34 cellular contexts compared by ENCODE assay signal in the genomic region with DNA sequence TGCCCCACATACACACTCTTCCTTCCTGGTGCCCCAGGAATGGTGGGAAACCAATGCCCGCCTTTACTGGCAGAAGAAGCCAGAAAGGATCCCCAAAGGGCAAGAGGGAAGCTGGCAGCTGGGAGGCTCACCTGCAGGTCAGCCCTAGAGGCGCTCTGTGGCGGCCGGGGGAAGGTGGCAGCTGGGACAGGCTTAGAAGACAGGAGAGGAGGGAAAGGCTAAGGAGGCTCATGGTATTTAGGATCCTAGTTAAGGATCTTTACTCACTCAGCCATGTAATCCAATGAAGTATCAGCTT. TPM values are rescaled to one million over a fixed set of nuclear protein-coding genes. Genes with fewer than 3 reads are reported as not detected.
DNase-seq lines count a peak whose midpoint lies in the region; ATAC-seq, FAIRE-seq and TF ChIP-seq lines count a peak whose summit lies in the region.
"Had no signal": no experiment of that assay in that cellular context is flagged by ENCODE, and none has a peak within 500 bp of the region (broad histone marks: within the 10 kb centered on the region; RNA-seq: fewer than 3 reads in every experiment).

No MANE protein-coding gene starts in this region.

- peak overlapping the region; percentile 38 to 78 (median 67) for H3K4me2 ChIP-seq in BLaER1 treated with 17β-estradiol and CSF1 and Interleukin-3, amounts not matched to agents 10 nM and 100 nM
- H3K4me2 ChIP-seq in H1 (ENCODE audit: insufficient read depth in 1 of 2, low read depth in 2 of 2, low read length in 2 of 2): no peak overlapping the region
- H3K4me2 ChIP-seq: PC-9, SK-N-SH had no signal

- no peak overlapping the region for H3K9ac ChIP-seq in BLaER1 treated with 17β-estradiol and CSF1 and Interleukin-3, amounts not matched to agents 10 nM and 100 nM
- H3K9ac ChIP-seq in H1 (replicated peaks in 1 of 4; ENCODE audit: extremely low read depth in 1 of 4, low read depth in 3 of 4, low read length in 3 of 4): no peak overlapping the region
- H3K9ac ChIP-seq: SK-N-SH had no signal

- no peak for TF ChIP-seq EP300 in H1 (IDR thresholded peaks at IDR 0.05; ENCODE audit: borderline replicate concordance in 1 of 2, low read depth in 2 of 2, low read length in 2 of 2)

- H2BK5ac ChIP-seq in H1 (ENCODE audit: low read depth, low read length): 0 out of 2 replicates have a peak overlapping the region, but pooled peaks have one; percentile 20

- CTCF ChIA-PET in H1 (lab: Charles Lee; ENCODE audit: partially characterized antibody): interaction anchor here (0.6 to 2.5 kb wide), 12 partner anchors 10 to 83 kb away, joined by 3 to 12 read pairs (median 6); a partner anchor contains a TSS

- no peak for ATAC-seq in HG03520 (IDR thresholded peaks at IDR 0.05; ENCODE audit: unreplicated experiment)
- ATAC-seq: activated CD8-positive, alpha-beta T cell treated with anti-CD3 and anti-CD28 coated beads for 36 hours; effector memory CD8-positive, alpha-beta T cell; left lung had no signal

- H4K8ac ChIP-seq in H1 (ENCODE audit: extremely low read depth, insufficient read depth, low read length): no peak overlapping the region

- H3K4me1 Mint-ChIP-seq in progenitor cell of endocrine pancreas (ENCODE audit: low read depth): peaks cover 6% of the 10 kb centered on the region

- no peak overlapping the region for H3K23ac ChIP-seq in H1 (ENCODE audit: insufficient read length)

- no peak overlapping the region for H3K14ac ChIP-seq in H1 (ENCODE audit: insufficient read length)

- no peaks in the 10 kb centered on the region for H3K79me1 ChIP-seq in H1 (ENCODE audit: low read depth, low read length)

- H2BK20ac ChIP-seq in H1 (ENCODE audit: low read length): 0 out of 2 replicates have a peak overlapping the region, but pooled peaks have one; percentile 48

- H2BK120ac ChIP-seq in H1 (replicated peaks; ENCODE audit: low read depth, low read length): no peak overlapping the region

- no peaks in the 10 kb centered on the region for H3K79me2 ChIP-seq in H1 (ENCODE audit: control insufficient read depth in 1 of 2, insufficient read depth in 2 of 2, low read length in 2 of 2)

- no peaks in the 10 kb centered on the region for H3K36me3 ChIP-seq in BLaER1 treated with 17β-estradiol and CSF1 and Interleukin-3, amounts not matched to agents 10 nM and 100 nM
- no peaks in the 10 kb centered on the region for H3K36me3 ChIP-seq in H7 (replicated peaks; ENCODE audit: control insufficient read depth, insufficient read depth, low read length)
- no peaks in the 10 kb centered on the region for H3K36me3 ChIP-seq in H1 (ENCODE audit: control insufficient read depth in 2 of 4, insufficient read depth in 4 of 4, low read length in 3 of 4)
- H3K36me3 ChIP-seq: ascending aorta, cardiac muscle cell, left lung, prostate gland, right lobe of liver, stomach, thyroid gland had no signal

- POLR2A ChIA-PET in H1 (lab: Charles Lee; ENCODE audit: partially characterized antibody): interaction anchor here (1.3 to 1.7 kb wide), 2 partner anchors 9 to 16 kb away, joined by 3 to 11 read pairs; no protein-coding TSS in a partner anchor

- H3K9me3 Mint-ChIP-seq in progenitor cell of endocrine pancreas (ENCODE audit: low read depth): peaks cover 5% of the 10 kb centered on the region
- H3K9me3 Mint-ChIP-seq: activated CD8-positive, alpha-beta T cell treated with anti-CD3 and anti-CD28 coated beads for 36 hours; effector memory CD8-positive, alpha-beta T cell; T-helper 1 cell treated with Interleukin-12 subunit alpha and Interleukin-12 subunit beta and Interleukin-4 antibody, amounts not matched to agents 30 μg/mL and 1 μg/mL, for 36 hours had no signal

- no peak overlapping the region for H3K4me3 Mint-ChIP-seq in progenitor cell of endocrine pancreas (ENCODE audit: low read depth)
- H3K4me3 Mint-ChIP-seq: activated CD8-positive, alpha-beta T cell treated with anti-CD3 and anti-CD28 coated beads for 36 hours; activated naive CD8-positive, alpha-beta T cell; effector memory CD8-positive, alpha-beta T cell; T-helper 1 cell treated with Interleukin-12 subunit alpha and Interleukin-12 subunit beta and Interleukin-4 antibody, amounts not matched to agents 30 μg/mL and 1 μg/mL, for 36 hours had no signal

- DNase-seq in H7 (peak; percentile 30), H1 (ENCODE audit: low read depth in 1 of 2, low spot score in 2 of 2) (no peak), progenitor cell of endocrine pancreas (ENCODE audit: low spot score, unreplicated experiment) (peak; percentile 5), NCI-H2029 (lab: John Stamatoyannopoulos, UW) (no peak), H54 (ENCODE audit: insufficient read length, low spot score) (no peak)
- DNase-seq: activated CD8-positive, alpha-beta T cell treated with anti-CD3 and anti-CD28 coated beads for 36 hours; cortex of kidney; effector memory CD8-positive, alpha-beta T cell; NCI-H1092 treated with DMSO at 0.1 percent for 48 hours; NCI-H2227 treated with DMSO at 0.1 percent for 48 hours; right lobe of liver; SK-N-SH; stimulated activated CD4-positive, alpha-beta T cell treated with anti-CD3 and anti-CD28 coated beads, Interleukin-12 subunit alpha, Interleukin-12 subunit beta, amount 100 ng/mL, for 4 hours; stimulated activated CD4-positive, alpha-beta T cell treated with anti-CD3 and anti-CD28 coated beads, Interleukin-2, amount 100 ng/mL, for 48 hours; thyroid gland had no signal

- no peak overlapping the region for H2AFZ ChIP-seq in H1 (ENCODE audit: low read length)
- H2AFZ ChIP-seq: PC-9 had no signal

- H4K91ac ChIP-seq in H1 (replicated peaks; ENCODE audit: insufficient read length, low read length): no peak overlapping the region

- no peak overlapping the region for H3K4me3 ChIP-seq in BLaER1 treated with 17β-estradiol and CSF1 and Interleukin-3, amounts not matched to agents 10 nM and 100 nM
- no peak overlapping the region for H3K4me3 ChIP-seq in H7 (ENCODE audit: insufficient read depth, low read depth, low read length)
- H3K4me3 ChIP-seq in H1 (ENCODE audit: extremely low read depth in 1 of 4, insufficient read depth in 2 of 4, low read depth in 3 of 4, low read length in 4 of 4): no peak overlapping the region
- H3K4me3 ChIP-seq: ascending aorta, cardiac muscle cell, left lung, PC-9, prostate gland, right lobe of liver, stomach, thyroid gland had no signal

- H4K20me1 ChIP-seq in BLaER1 treated with 17β-estradiol and CSF1 and Interleukin-3, amounts not matched to agents 10 nM and 100 nM: no peaks in the 10 kb centered on the region
- H4K20me1 ChIP-seq in H1 (replicated peaks in 1 of 2; ENCODE audit: control insufficient read depth in 1 of 2, insufficient read depth in 2 of 2, low read length in 2 of 2): no peaks in the 10 kb centered on the region

- FAIRE-seq in H1 (lab: Jason Lieb, UNC) (no peak), H54 (lab: Jason Lieb, UNC) (no peak)
- FAIRE-seq: G401.6, HTR-8/SVneo, TTC549 had no signal

- TF ChIP-seq POLR2A in H1 (IDR thresholded peaks at IDR 0.05; ENCODE audit: control extremely low read depth in 1 of 2, low read depth in 2 of 2, low read length in 2 of 2): no peak
- no peak for TF ChIP-seq POLR2A in H54 (IDR thresholded peaks at IDR 0.05; ENCODE audit: low read depth, low read length)

- H4K5ac ChIP-seq in H1 (ENCODE audit: insufficient read length, low read depth, low read length): no peak overlapping the region

- H3K23me2 ChIP-seq in H1 (ENCODE audit: low read depth, low read length): no peaks in the 10 kb centered on the region

- H3K56ac ChIP-seq in H1 (replicated peaks; ENCODE audit: insufficient read length, low read depth, low read length): no peak overlapping the region

- H2AK5ac ChIP-seq in H1 (ENCODE audit: low read depth, low read length): no peak overlapping the region

- TF ChIP-seq RAD21 in H1 (IDR thresholded peaks at IDR 0.05 in 1 of 2, conservative IDR thresholded peaks at IDR 0.05 in 1 of 2; ENCODE audit: low read depth in 2 of 2, low read length in 2 of 2): no peak

- no peaks in the 10 kb centered on the region for H3K27me3 Mint-ChIP-seq in progenitor cell of endocrine pancreas
- H3K27me3 Mint-ChIP-seq: activated naive CD8-positive, alpha-beta T cell had no signal

- H3K27ac ChIP-seq in BLaER1 treated with 17β-estradiol and CSF1 and Interleukin-3, amounts not matched to agents 10 nM and 100 nM: peak overlapping the region in 3 of 11 experiments; percentile 1 to 25 (median 11); a peak in 2 of 22 replicates
- no peak overlapping the region for H3K27ac ChIP-seq in H1 (ENCODE audit: low read depth, low read length)
- H3K27ac ChIP-seq: ascending aorta, C4-2B, cardiac muscle cell, left lung, PC-9, prostate gland, right lobe of liver, stomach, thyroid gland had no signal

- H2BK12ac ChIP-seq in H1 (ENCODE audit: low read depth, low read length): 0 out of 2 replicates have a peak overlapping the region, but pooled peaks have one; percentile 68

- H3K4me1 ChIP-seq in BLaER1 treated with 17β-estradiol and CSF1 and Interleukin-3, amounts not matched to agents 10 nM and 100 nM: peaks cover 15 to 37% (median 22%) of the 10 kb centered on the region in 10 experiments
- peaks cover 3 to 24% (median 10%) of the 10 kb centered on the region in 4 experiments for H3K4me1 ChIP-seq in H1 (replicated peaks in 1 of 4; ENCODE audit: control insufficient read depth in 3 of 4, insufficient read depth in 4 of 4, low read length in 3 of 4)
- H3K4me1 ChIP-seq: ascending aorta, Caco-2, left lung, prostate gland, right lobe of liver had no signal

- 91% methylated on average over 4 of the region's 4 CpGs; no CpG with 5 or more reads in 1 of the 2 experiments for WGBS in H1 (ENCODE audit: extremely low coverage in 1 of 2, insufficient coverage in 1 of 2, insufficient read length in 1 of 2, insufficient replicate concordance in 2 of 2, low coverage in 1 of 2, low lambda C conversion rate in 2 of 2, missing lambda C conversion rate in 1 of 2), 2 experiments

- H2BK15ac ChIP-seq in H1 (ENCODE audit: low read length): peak overlapping the region; percentile 92; the same call in 1 of the 2 replicates

- no peak overlapping the region for H3K27ac Mint-ChIP-seq in progenitor cell of endocrine pancreas
- H3K27ac Mint-ChIP-seq: activated CD8-positive, alpha-beta T cell treated with anti-CD3 and anti-CD28 coated beads for 36 hours; activated naive CD8-positive, alpha-beta T cell; T-helper 1 cell treated with Interleukin-12 subunit alpha and Interleukin-12 subunit beta and Interleukin-4 antibody, amounts not matched to agents 30 μg/mL and 1 μg/mL, for 36 hours had no signal

- TF ChIP-seq CTCF in H1 (IDR thresholded peaks at IDR 0.05; ENCODE audit: control extremely low read depth in 1 of 3, insufficient read depth in 1 of 3, low read depth in 1 of 3, low read length in 3 of 3) (no peak), progenitor cell of endocrine pancreas (IDR thresholded peaks at IDR 0.05; ENCODE audit: unreplicated experiment) (no peak)

- no peaks in the 10 kb centered on the region for H3K36me3 Mint-ChIP-seq in progenitor cell of endocrine pancreas (ENCODE audit: insufficient read depth)
- H3K36me3 Mint-ChIP-seq: activated naive CD8-positive, alpha-beta T cell had no signal

- H3K4ac ChIP-seq in H1 (replicated peaks; ENCODE audit: insufficient read length, low read depth, low read length): no peak overlapping the region

- no peaks in the 10 kb centered on the region for H3K27me3 ChIP-seq in BLaER1 treated with 17β-estradiol and CSF1 and Interleukin-3, amounts not matched to agents 10 nM and 100 nM
- H3K27me3 ChIP-seq in H7 (ENCODE audit: control insufficient read depth, insufficient read depth, low read length): no peaks in the 10 kb centered on the region
- no peaks in the 10 kb centered on the region; a peak in 1 of 7 replicates for H3K27me3 ChIP-seq in H1 (replicated peaks in 1 of 4; ENCODE audit: control insufficient read depth in 3 of 4, extremely low read depth in 1 of 4, insufficient read depth in 3 of 4, low read length in 3 of 4)
- H3K27me3 ChIP-seq: ascending aorta, cardiac muscle cell, right lobe of liver, stomach, thyroid gland had no signal

- no peaks in the 10 kb centered on the region for H3K9me3 ChIP-seq in BLaER1 treated with 17β-estradiol and CSF1 and Interleukin-3, amounts not matched to agents 10 nM and 100 nM (replicated peaks in 1 of 11)
- no peaks in the 10 kb centered on the region for H3K9me3 ChIP-seq in H1 (ENCODE audit: insufficient read depth in 2 of 2, low read depth in 1 of 2, low read length in 1 of 2)
- H3K9me3 ChIP-seq: ascending aorta, Caco-2, left lung, prostate gland, right lobe of liver, SK-N-SH, stomach, thyroid gland had no signal

- no peak overlapping the region; the same call in 1 of the 2 replicates for H3K18ac ChIP-seq in H1 (ENCODE audit: extremely low read depth, low read length)

RNA-seq across cellular contexts. Expression of a gene that starts 23.8 kb away (rescaled TPM):
- 1.6 and 1.9 TPM in 2 replicates for total RNA-seq in H7 (2014; rRNA removed; shearing (Covaris generic))
- total RNA-seq in H1 (2021; fragmentation: NEBNext Ultra II Directional; extraction: Animal tissue kit (Norgen Biotek cat#: 25700)): 6.5 and 6.6 TPM in 2 replicates
- 5.8 and 8.3 TPM in 2 replicates for polyA plus RNA-seq in H1 (2011; rRNA removed)
- polyA plus RNA-seq in H1 (2011; cell fraction: cytosol; rRNA removed): 6.6 TPM
- polyA plus RNA-seq in H1 (2011; cell fraction: nucleus; rRNA removed): 14.4 TPM
- 3.3 to 6.4 TPM (median 5.3 TPM) in 4 replicates for polyA plus RNA-seq in H1 (2012, experiment 1 of 2)
- polyA plus RNA-seq in H1 (2012, experiment 2 of 2): 4.8 TPM
- polyA plus RNA-seq in H1 (2013, experiment 1 of 2): 3.7 TPM
- 4.0 TPM for polyA plus RNA-seq in H1 (2013, experiment 2 of 2)
- 4.4 and 4.9 TPM in 2 replicates for polyA minus RNA-seq in H1 (2011; rRNA and poly(A)+ RNA removed)
- 6.7 TPM for polyA minus RNA-seq in H1 (2011; cell fraction: cytosol; rRNA and poly(A)+ RNA removed)
- polyA minus RNA-seq in H1 (2011; cell fraction: nucleus; rRNA and poly(A)+ RNA removed): 6.8 TPM
- 0.69 and 0.91 TPM in 2 replicates for total RNA-seq in progenitor cell of endocrine pancreas
- total RNA-seq: glomerular endothelial cell, myocyte had no signal
- polyA plus RNA-seq: AG04450, SK-N-SH had no signal

RNA-seq across cellular contexts. Expression of a gene that starts 45.8 kb away (rescaled TPM):
- not detected in 2 replicates for total RNA-seq in H7 (2014; rRNA removed; shearing (Covaris generic))
- 0.60 and 0.75 TPM in 2 replicates for total RNA-seq in H1 (2021; fragmentation: NEBNext Ultra II Directional; extraction: Animal tissue kit (Norgen Biotek cat#: 25700))
- 1.4 and 2.2 TPM in 2 replicates for polyA plus RNA-seq in H1 (2011; rRNA removed)
- polyA plus RNA-seq in H1 (2011; cell fraction: cytosol; rRNA removed): 1.4 TPM
- 2.5 TPM for polyA plus RNA-seq in H1 (2011; cell fraction: nucleus; rRNA removed)
- polyA plus RNA-seq in H1 (2012, experiment 1 of 2): 0.28 to 1.2 TPM (median 0.73 TPM) in 4 replicates
- polyA plus RNA-seq in H1 (2012, experiment 2 of 2): 0.54 TPM
- polyA plus RNA-seq in H1 (2013, experiment 1 of 2): 0.67 TPM
- 0.46 TPM for polyA plus RNA-seq in H1 (2013, experiment 2 of 2)
- polyA minus RNA-seq in H1 (2011; rRNA and poly(A)+ RNA removed): 1.2 and 1.6 TPM in 2 replicates
- polyA minus RNA-seq in H1 (2011; cell fraction: cytosol; rRNA and poly(A)+ RNA removed): 1.8 TPM
- polyA minus RNA-seq in H1 (2011; cell fraction: nucleus; rRNA and poly(A)+ RNA removed): 1.8 TPM
- 0.29 TPM in 1 of 2 replicates, not detected in the other for total RNA-seq in progenitor cell of endocrine pancreas
- total RNA-seq: ascending aorta, cardiac muscle cell, epithelial cell of proximal tubule, glomerular endothelial cell, left lung, myocyte, PC-9, right lobe of liver, stomach, thyroid gland had no signal
- polyA plus RNA-seq: AG04450, cardiac muscle cell, SK-N-SH had no signal

RNA-seq across cellular contexts. Expression of a gene that starts 52.7 kb away (rescaled TPM):
- total RNA-seq in H7 (2014; rRNA removed; shearing (Covaris generic)): 2.0 and 3.6 TPM in 2 replicates
- total RNA-seq in H1 (2021; fragmentation: NEBNext Ultra II Directional; extraction: Animal tissue kit (Norgen Biotek cat#: 25700)): 8.7 and 10.1 TPM in 2 replicates
- polyA plus RNA-seq in H1 (2011; rRNA removed): 10.4 and 11.7 TPM in 2 replicates
- 8.4 TPM for polyA plus RNA-seq in H1 (2011; cell fraction: cytosol; rRNA removed)
- 21.7 TPM for polyA plus RNA-seq in H1 (2011; cell fraction: nucleus; rRNA removed)
- polyA plus RNA-seq in H1 (2012, experiment 1 of 2): 5.9 to 8.2 TPM (median 7.6 TPM) in 4 replicates
- polyA plus RNA-seq in H1 (2012, experiment 2 of 2): 9.0 TPM
- 3.6 TPM for polyA plus RNA-seq in H1 (2013, experiment 1 of 2)
- polyA plus RNA-seq in H1 (2013, experiment 2 of 2): 3.2 TPM
- 5.5 and 5.9 TPM in 2 replicates for polyA minus RNA-seq in H1 (2011; rRNA and poly(A)+ RNA removed)
- polyA minus RNA-seq in H1 (2011; cell fraction: cytosol; rRNA and poly(A)+ RNA removed): 5.7 TPM
- 26.8 TPM for polyA minus RNA-seq in H1 (2011; cell fraction: nucleus; rRNA and poly(A)+ RNA removed)
- 0.64 and 0.93 TPM in 2 replicates for total RNA-seq in progenitor cell of endocrine pancreas

RNA-seq across cellular contexts. Expression of a gene that starts 57.8 kb away (rescaled TPM):
- 0.14 and 0.44 TPM in 2 replicates for total RNA-seq in H7 (2014; rRNA removed; shearing (Covaris generic))
- total RNA-seq in H1 (2021; fragmentation: NEBNext Ultra II Directional; extraction: Animal tissue kit (Norgen Biotek cat#: 25700)): 0.63 and 1.0 TPM in 2 replicates
- 0.26 and 0.69 TPM in 2 replicates for polyA plus RNA-seq in H1 (2011; rRNA removed)
- polyA plus RNA-seq in H1 (2011; cell fraction: cytosol; rRNA removed): 0.44 TPM
- polyA plus RNA-seq in H1 (2011; cell fraction: nucleus; rRNA removed): 2.2 TPM
- 0.28 to 0.81 TPM (median 0.46 TPM) in 4 replicates for polyA plus RNA-seq in H1 (2012, experiment 1 of 2)
- 0.46 TPM for polyA plus RNA-seq in H1 (2012, experiment 2 of 2)
- polyA plus RNA-seq in H1 (2013, experiment 1 of 2): 0.51 TPM
- polyA plus RNA-seq in H1 (2013, experiment 2 of 2): 0.42 TPM
- polyA minus RNA-seq in H1 (2011; rRNA and poly(A)+ RNA removed): 0.10 and 0.66 TPM in 2 replicates
- 1.3 TPM for polyA minus RNA-seq in H1 (2011; cell fraction: cytosol; rRNA and poly(A)+ RNA removed)
- polyA minus RNA-seq in H1 (2011; cell fraction: nucleus; rRNA and poly(A)+ RNA removed): 0.80 TPM
- total RNA-seq in progenitor cell of endocrine pancreas: not detected in 2 replicates
- total RNA-seq: Caco-2, myocyte had no signal
- polyA plus RNA-seq: SK-N-SH had no signal

Comparison
In these comparisons a context has a peak if more than half of its experiments do, and no peak if none do; other contexts are left out.
1. H3K4me2 ChIP-seq: peak in BLaER1 treated with 17β-estradiol and CSF1 and Interleukin-3, amounts not matched to agents 10 nM and 100 nM (11 of 11); none in H1 (0 of 2).
2. DNase-seq: peak in H7 (single experiment) and progenitor cell of endocrine pancreas (single experiment); none in H1 (0 of 2), NCI-H2029 (single experiment) and H54 (single experiment).